Comparison of ENCODE assay signal across 5 cellular contexts in genomic region chr6:40740518-40740917, GRCh38.
"Had no signal": no experiment of that assay in that cellular context is flagged by ENCODE, and none has a peak within 500 bp of the region (broad histone marks: within the 10 kb centered on the region; RNA-seq: fewer than 3 reads in every experiment).

No MANE protein-coding gene starts in this region.

- H2AFZ ChIP-seq: GM23338 had no signal

- DNase-seq: H9, HCEC 1CT, IMR-90 had no signal

- H3K4me3 ChIP-seq: GM23338, K562 had no signal

- H3K27ac Mint-ChIP-seq: GM23338, H9 had no signal

- H3K4me2 ChIP-seq: GM23338 had no signal

- H3K4me3 Mint-ChIP-seq: GM23338, H9 had no signal

- H3K9me3 Mint-ChIP-seq: GM23338, H9 had no signal

- ATAC-seq: GM23338, K562 had no signal
